In the genomic region with DNA sequence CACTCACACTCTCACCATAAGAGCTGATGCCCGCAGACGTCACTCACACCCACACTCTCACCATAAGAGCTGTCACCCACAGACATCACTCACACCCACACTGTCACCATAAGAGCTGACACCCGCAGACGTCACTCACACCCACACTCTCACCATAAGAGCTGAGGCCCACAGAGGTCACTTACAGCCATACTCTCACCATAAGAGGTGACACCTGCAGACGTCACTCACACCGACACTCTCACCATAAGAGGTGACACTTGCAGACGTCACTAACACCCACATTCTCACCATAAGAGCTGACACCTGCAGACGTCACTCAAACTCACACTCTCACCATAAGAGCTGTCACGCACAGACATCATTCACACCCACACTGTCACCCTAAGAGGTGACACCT, we compare ENCODE assay signal across 7 cellular contexts.
DNase-seq lines count a peak whose midpoint lies in the region; ATAC-seq, FAIRE-seq and TF ChIP-seq lines count a peak whose summit lies in the region.
"Not testable (repeated sequence)": the region's sequence is repeated elsewhere in the genome, so short reads cannot be mapped to it uniquely, and the experiment has no call there.

No MANE protein-coding gene starts in this region.

- BruUV-seq in K562 (replicated peaks; lab: Mats Ljungman, UMichigan): not testable (repeated sequence)

- POLR2A ChIA-PET in activated CD8-positive, alpha-beta T cell treated with anti-CD3 and anti-CD28 coated beads, Interleukin-2, amount 10 ng/mL, durations not matched to agents 7 days and 5 days (lab: Charles Lee); K562 (lab: Yijun Ruan, JAX): not testable (repeated sequence)

- not testable (repeated sequence) for H3K27ac Mint-ChIP-seq in activated CD8-positive, alpha-beta T cell treated with anti-CD3 and anti-CD28 coated beads, Interleukin-2, amount 10 ng/mL, durations not matched to agents 7 days and 5 days; endodermal cell
- H3K27ac Mint-ChIP-seq in natural killer cell treated with Interleukin-12 subunit alpha and Interleukin-12 subunit beta and Interleukin-15 and Interleukin-18, amount 100 ng/mL, for 72 hours: peak overlapping the region; percentile 18 to 24

- H3K27me3 ChIP-seq in K562 (ENCODE audit: control insufficient read depth in 2 of 2, insufficient read depth in 2 of 2, low read length in 2 of 2); endodermal cell (ENCODE audit: control insufficient read depth, insufficient read depth, low read length, poor library complexity, severe bottlenecking); right atrium auricular region; spleen (replicated peaks in 1 of 7): not testable (repeated sequence)

- not testable (repeated sequence) for H3K4me3 ChIP-seq in K562, right atrium auricular region, spleen
- peak overlapping the region; percentile 53 for H3K4me3 ChIP-seq in endodermal cell (ENCODE audit: low read length)

- H3K79me2 ChIP-seq in K562 (ENCODE audit: control insufficient read depth, insufficient read depth, low read length): not testable (repeated sequence)

- DNase-seq in activated CD8-positive, alpha-beta T cell treated with anti-CD3 and anti-CD28 coated beads, Interleukin-2, amount 10 ng/mL, durations not matched to agents 7 days and 5 days: peak; percentile 2
- DNase-seq in K562 (ENCODE audit: extremely low read depth in 1 of 4, low spot score in 3 of 4); endodermal cell; natural killer cell treated with Interleukin-12 subunit alpha and Interleukin-12 subunit beta and Interleukin-15 and Interleukin-18, amount 100 ng/mL, for 72 hours (ENCODE audit: low spot score); urothelium cell line (ENCODE audit: low spot score): not testable (repeated sequence)
- DNase-seq in right atrium auricular region (ENCODE audit: low spot score): peak; percentile 47
- DNase-seq in spleen: peak; percentile 19

- not testable (repeated sequence) for H3K36me3 Mint-ChIP-seq in activated CD8-positive, alpha-beta T cell treated with anti-CD3 and anti-CD28 coated beads, Interleukin-2, amount 10 ng/mL, durations not matched to agents 7 days and 5 days (ENCODE audit: low read depth)
- H3K36me3 Mint-ChIP-seq in endodermal cell (ENCODE audit: low read depth): peaks cover 19% of the 10 kb centered on the region
- peaks cover 44% of the 10 kb centered on the region for H3K36me3 Mint-ChIP-seq in natural killer cell treated with Interleukin-12 subunit alpha and Interleukin-12 subunit beta and Interleukin-15 and Interleukin-18, amount 100 ng/mL, for 72 hours

- not testable (repeated sequence) for H3K9me1 ChIP-seq in K562 (ENCODE audit: control insufficient read depth, insufficient read depth, low read length)

- not testable (repeated sequence) for H2AFZ ChIP-seq in K562 (ENCODE audit: low read depth, low read length)

- CTCF ChIA-PET in activated CD8-positive, alpha-beta T cell treated with anti-CD3 and anti-CD28 coated beads, Interleukin-2, amount 10 ng/mL, durations not matched to agents 7 days and 5 days (lab: Charles Lee); K562 (lab: Yijun Ruan, JAX; ENCODE audit: low intra/inter-chr PET ratio): not testable (repeated sequence)

- not testable (repeated sequence) for FAIRE-seq in K562 (lab: Jason Lieb, UNC)
- FAIRE-seq in urothelium cell line (lab: Jason Lieb, UNC): peak; percentile 98

- not testable (repeated sequence) for TF ChIP-seq EP300 in K562 (IDR thresholded peaks at IDR 0.05; ENCODE audit: low read length)

- not testable (repeated sequence) for TF ChIP-seq CTCF in K562 (IDR thresholded peaks at IDR 0.05 in 2 of 3, conservative IDR thresholded peaks at IDR 0.05 in 1 of 3; ENCODE audit: insufficient read depth in 2 of 3, low read depth in 1 of 3, low read length in 3 of 3); endodermal cell (conservative IDR thresholded peaks at IDR 0.05); right atrium auricular region (IDR thresholded peaks at IDR 0.05); spleen (IDR thresholded peaks at IDR 0.05 in 8 of 11, conservative IDR thresholded peaks at IDR 0.05 in 3 of 11)

- not testable (repeated sequence) for TF ChIP-seq RAD21 in K562 (CRISPR knock-in tag; conservative IDR thresholded peaks at IDR 0.05 in 1 of 2, IDR thresholded peaks at IDR 0.05 in 1 of 2)

- WGBS in K562 (ENCODE audit: insufficient coverage, low coverage, missing lambda C conversion rate): under 1% methylated on average over 9 of the region's 9 CpGs
- WGBS in endodermal cell (ENCODE audit: insufficient coverage in 1 of 2, insufficient read length in 1 of 2), 2 experiments: 66 to 67% methylated on average over 5 to 8 of the region's 9 CpGs
- WGBS in spleen, 5 donors: 71 to 98% (median 75%) methylated on average over 7 to 9 of the region's 9 CpGs

- not testable (repeated sequence) for H3K9ac ChIP-seq in K562 (ENCODE audit: insufficient read depth in 1 of 2, low read depth in 2 of 2, low read length in 2 of 2); endodermal cell (ENCODE audit: extremely low read depth, low read length, poor library complexity, severe bottlenecking)

- peaks cover 19% of the 10 kb centered on the region for H3K9me3 Mint-ChIP-seq in activated CD8-positive, alpha-beta T cell treated with anti-CD3 and anti-CD28 coated beads, Interleukin-2, amount 10 ng/mL, durations not matched to agents 7 days and 5 days (ENCODE audit: insufficient read depth)
- H3K9me3 Mint-ChIP-seq in endodermal cell: peaks cover 63% of the 10 kb centered on the region
- H3K9me3 Mint-ChIP-seq in natural killer cell treated with Interleukin-12 subunit alpha and Interleukin-12 subunit beta and Interleukin-15 and Interleukin-18, amount 100 ng/mL, for 72 hours: peaks cover 40% of the 10 kb centered on the region

- ATAC-seq in activated CD8-positive, alpha-beta T cell treated with anti-CD3 and anti-CD28 coated beads, Interleukin-2, amount 10 ng/mL, durations not matched to agents 7 days and 5 days; K562; natural killer cell treated with Interleukin-12 subunit alpha and Interleukin-12 subunit beta and Interleukin-15 and Interleukin-18, amount 100 ng/mL, for 72 hours: not testable (repeated sequence)

- TF ChIP-seq POLR2A in K562 (conservative IDR thresholded peaks at IDR 0.05); spleen (IDR thresholded peaks at IDR 0.05): not testable (repeated sequence)

- in situ Hi-C loops in K562 (cut with MboI): not testable (repeated sequence)

- not testable (repeated sequence) for H3K36me3 ChIP-seq in K562 (ENCODE audit: control insufficient read depth, insufficient read depth, low read length); endodermal cell (ENCODE audit: control insufficient read depth, insufficient read depth, low read length); right atrium auricular region; spleen

- not testable (repeated sequence) for H3K4me1 Mint-ChIP-seq in activated CD8-positive, alpha-beta T cell treated with anti-CD3 and anti-CD28 coated beads, Interleukin-2, amount 10 ng/mL, durations not matched to agents 7 days and 5 days (ENCODE audit: low read depth); endodermal cell
- peaks cover 34 to 37% of the 10 kb centered on the region in 2 donors for H3K4me1 Mint-ChIP-seq in natural killer cell treated with Interleukin-12 subunit alpha and Interleukin-12 subunit beta and Interleukin-15 and Interleukin-18, amount 100 ng/mL, for 72 hours (ENCODE audit: low read depth in 2 of 2)

- not testable (repeated sequence) for H3K9me3 ChIP-seq in K562 (replicated peaks; ENCODE audit: control insufficient read depth, insufficient read depth, low read depth, low read length); right atrium auricular region
- H3K9me3 ChIP-seq in endodermal cell (ENCODE audit: control insufficient read depth, low read length) (peaks cover 32% of the 10 kb centered on the region), spleen (peaks cover 0 to 12% (median 0%) of the 10 kb centered on the region in 8 donors)

- not testable (repeated sequence) for H4K20me1 ChIP-seq in K562 (replicated peaks; ENCODE audit: control insufficient read depth, insufficient read depth, low read length)

- not testable (repeated sequence) for H3K4me2 ChIP-seq in K562 (ENCODE audit: insufficient read depth, low read length)

- intact Hi-C loops in K562 (cut with micrococcal nuclease); spleen (cut with DNase I; ENCODE audit: low total_unique reads): not testable (repeated sequence)

- H3K27ac ChIP-seq in K562 (ENCODE audit: extremely low read depth, low read depth, low read length); endodermal cell (ENCODE audit: low read depth, low read length); right atrium auricular region; spleen: not testable (repeated sequence)

- H3K4me1 ChIP-seq in K562 (replicated peaks in 1 of 2; ENCODE audit: control insufficient read depth in 2 of 2, insufficient read depth in 2 of 2, low read length in 2 of 2); endodermal cell (ENCODE audit: control insufficient read depth, insufficient read depth, low read length); right atrium auricular region; spleen: not testable (repeated sequence)

- H3K27me3 Mint-ChIP-seq in activated CD8-positive, alpha-beta T cell treated with anti-CD3 and anti-CD28 coated beads, Interleukin-2, amount 10 ng/mL, durations not matched to agents 7 days and 5 days (ENCODE audit: low read depth); endodermal cell (ENCODE audit: insufficient read depth); natural killer cell treated with Interleukin-12 subunit alpha and Interleukin-12 subunit beta and Interleukin-15 and Interleukin-18, amount 100 ng/mL, for 72 hours: not testable (repeated sequence)

- not testable (repeated sequence) for H3K4me3 Mint-ChIP-seq in activated CD8-positive, alpha-beta T cell treated with anti-CD3 and anti-CD28 coated beads, Interleukin-2, amount 10 ng/mL, durations not matched to agents 7 days and 5 days; endodermal cell
- peak overlapping the region; percentile 0 for H3K4me3 Mint-ChIP-seq in natural killer cell treated with Interleukin-12 subunit alpha and Interleukin-12 subunit beta and Interleukin-15 and Interleukin-18, amount 100 ng/mL, for 72 hours

TF ChIP-seq in K562, 482 proteins besides CTCF, POLR2A, EP300 and RAD21 (continues in another document):
- 0 out of 2 replicates have a peak, but pooled peaks have one; percentile 66 for TF ChIP-seq CBX5 (IDR thresholded peaks at IDR 0.05; ENCODE audit: borderline replicate concordance, low read depth)
